In the genomic region with DNA sequence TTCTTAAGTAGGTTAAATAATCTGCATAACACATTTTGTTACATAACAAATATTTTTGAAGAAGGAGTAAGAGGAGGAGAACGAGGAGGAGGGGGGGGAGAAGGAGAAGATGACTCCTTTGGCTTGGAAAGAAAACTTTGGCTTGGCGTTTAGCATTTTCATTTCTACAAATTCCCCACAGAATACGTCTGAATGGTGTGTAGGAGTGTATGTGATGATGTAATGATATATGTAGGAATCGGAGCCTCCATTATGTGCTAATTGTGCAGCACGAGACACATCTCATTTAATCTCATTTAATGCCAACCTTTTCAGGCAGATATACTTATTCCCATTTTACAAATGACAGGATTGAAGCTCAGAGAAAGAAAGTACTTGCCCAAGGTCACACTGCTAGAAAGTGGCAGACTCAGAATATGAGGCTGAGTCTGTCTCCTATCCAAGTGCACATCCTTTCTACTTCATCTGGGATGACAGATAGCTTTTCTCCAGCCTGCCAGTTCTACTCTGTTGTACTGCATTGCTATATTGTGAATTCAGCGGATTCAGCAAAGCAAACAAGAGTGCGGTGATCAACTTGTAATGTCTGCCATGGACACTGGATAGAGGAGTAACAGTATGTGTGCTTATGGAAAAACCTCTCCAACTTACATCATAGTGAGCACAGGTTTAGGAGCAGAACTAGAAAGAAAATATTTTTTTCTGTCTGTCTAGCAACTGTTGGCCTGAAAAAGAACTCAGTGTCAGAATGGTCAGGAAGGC, we compare ENCODE assay signal across 13 cellular contexts. TPM values are rescaled to one million over a fixed set of nuclear protein-coding genes. Genes with fewer than 3 reads are reported as not detected.
DNase-seq lines count a peak whose midpoint lies in the region; ATAC-seq, FAIRE-seq and TF ChIP-seq lines count a peak whose summit lies in the region.
"Had no signal": no experiment of that assay in that cellular context is flagged by ENCODE, and none has a peak within 500 bp of the region (broad histone marks: within the 10 kb centered on the region; RNA-seq: fewer than 3 reads in every experiment).

No MANE protein-coding gene starts in this region.

- POLR2A ChIA-PET in CD8-positive, alpha-beta T cell (lab: Charles Lee): no interaction called here
- POLR2A ChIA-PET in CD8-positive, alpha-beta memory T cell (lab: Charles Lee): no interaction called here

- peaks cover 25% of the 10 kb centered on the region for H3K4me1 Mint-ChIP-seq in CD8-positive, alpha-beta T cell (ENCODE audit: low read depth)
- peaks cover 16 to 19% (median 19%) of the 10 kb centered on the region in 3 donors for H3K4me1 Mint-ChIP-seq in CD8-positive, alpha-beta memory T cell

- H3K9ac ChIP-seq in kidney (ENCODE audit: low read length in 2 of 2): no peak overlapping the region

- FAIRE-seq in kidney (lab: Jason Lieb, UNC): no peak
- FAIRE-seq: TTC549 had no signal

- no peaks in the 10 kb centered on the region for H3K36me3 Mint-ChIP-seq in CD8-positive, alpha-beta T cell
- H3K36me3 Mint-ChIP-seq in CD8-positive, alpha-beta memory T cell: no peaks in the 10 kb centered on the region
- H3K36me3 Mint-ChIP-seq: stimulated activated naive B cell treated with anti-CD40 and anti-IgM and Interleukin-4, amounts not matched to agents 10 μg/mL and 1 μg/mL and 100 μg/mL, for 72 hours had no signal

- no peak for ATAC-seq in CD8-positive, alpha-beta T cell
- ATAC-seq in GM19328 (IDR thresholded peaks at IDR 0.05; ENCODE audit: unreplicated experiment) (no peak), GM18867 (IDR thresholded peaks at IDR 0.05; ENCODE audit: unreplicated experiment) (no peak)
- ATAC-seq: effector memory CD8-positive, alpha-beta T cell; stimulated activated naive B cell treated with anti-CD40 and anti-IgM and Interleukin-4, amounts not matched to agents 10 μg/mL and 1 μg/mL and 100 μg/mL, for 72 hours had no signal

- no peak for TF ChIP-seq CTCF in HL-60 (IDR thresholded peaks at IDR 0.05; ENCODE audit: insufficient read depth, low read length)
- no peak for TF ChIP-seq CTCF in kidney (IDR thresholded peaks at IDR 0.05; ENCODE audit: borderline replicate concordance, extremely low read depth, insufficient read depth)
- no peak for TF ChIP-seq CTCF in spleen (IDR thresholded peaks at IDR 0.05 in 8 of 11, conservative IDR thresholded peaks at IDR 0.05 in 3 of 11)
- TF ChIP-seq CTCF in CD8-positive, alpha-beta T cell (IDR thresholded peaks at IDR 0.05): no peak

- 76 to 89% (median 85%) methylated on average over 7 of the region's 7 CpGs for WGBS in spleen, 5 donors

- H3K36me3 ChIP-seq in kidney (ENCODE audit: control insufficient read depth in 1 of 2, insufficient read depth in 2 of 2, low read length in 2 of 2) (no peaks in the 10 kb centered on the region), spleen (no peaks in the 10 kb centered on the region)
- H3K36me3 ChIP-seq in CD8-positive, alpha-beta T cell (ENCODE audit: insufficient read depth, low read length): no peaks in the 10 kb centered on the region
- H3K36me3 ChIP-seq in CD8-positive, alpha-beta memory T cell (ENCODE audit: insufficient read depth, low read length): no peaks in the 10 kb centered on the region

- no peaks in the 10 kb centered on the region for H3K9me3 Mint-ChIP-seq in CD8-positive, alpha-beta T cell
- H3K9me3 Mint-ChIP-seq in CD8-positive, alpha-beta memory T cell: no peaks in the 10 kb centered on the region
- H3K9me3 Mint-ChIP-seq: activated T-helper 1 cell treated with anti-CD3 and anti-CD28 coated beads, Interleukin-12 subunit alpha, Interleukin-12 subunit beta, Interleukin-2, Interleukin-4 antibody, amounts not matched to agents 30 ng/mL and 10 ng/mL and 1 ng/mL, durations not matched to agents 14 hours and 24 hours and 36 hours; effector memory CD8-positive, alpha-beta T cell; stimulated activated naive B cell treated with anti-CD40 and anti-IgM and Interleukin-4, amounts not matched to agents 10 μg/mL and 1 μg/mL and 100 μg/mL, for 72 hours had no signal

- no peak overlapping the region for H3K27ac Mint-ChIP-seq in CD8-positive, alpha-beta T cell
- H3K27ac Mint-ChIP-seq in CD8-positive, alpha-beta memory T cell: peak overlapping the region in 2 of 8 donors; percentile 32 to 71
- H3K27ac Mint-ChIP-seq: activated T-helper 1 cell treated with anti-CD3 and anti-CD28 coated beads, Interleukin-12 subunit alpha, Interleukin-12 subunit beta, Interleukin-2, Interleukin-4 antibody, amounts not matched to agents 30 ng/mL and 10 ng/mL and 1 ng/mL, durations not matched to agents 14 hours and 24 hours and 36 hours; stimulated activated naive B cell treated with anti-CD40 and anti-IgM and Interleukin-4, amounts not matched to agents 10 μg/mL and 1 μg/mL and 100 μg/mL, for 72 hours had no signal

- H3K4me1 ChIP-seq in kidney (ENCODE audit: control insufficient read depth in 1 of 2, insufficient read depth in 1 of 2, low read depth in 1 of 2, low read length in 2 of 2): peaks cover 22 to 26% of the 10 kb centered on the region in 2 donors
- H3K4me1 ChIP-seq in spleen: peaks cover 13 to 43% (median 32%) of the 10 kb centered on the region in 6 donors
- H3K4me1 ChIP-seq in CD8-positive, alpha-beta T cell (ENCODE audit: insufficient read depth, low read length): peaks cover 17% of the 10 kb centered on the region
- peaks cover 17% of the 10 kb centered on the region for H3K4me1 ChIP-seq in CD8-positive, alpha-beta memory T cell (ENCODE audit: insufficient read depth, low read length)

- peak in 1 of 3 donors; percentile 0 for TF ChIP-seq POLR2A in spleen (IDR thresholded peaks at IDR 0.05)

- intact Hi-C loops in kidney (cut with DNase I): no loop called here
- intact Hi-C loops in spleen (cut with DNase I; ENCODE audit: low total_unique reads): no loop called here
- intact Hi-C loops in CD8-positive, alpha-beta T cell (cut with DNase I, micrococcal nuclease): no loop called here

- CTCF ChIA-PET in CD8-positive, alpha-beta T cell (lab: Charles Lee): interaction anchor here (1.8 kb wide), 1 partner anchor 40 kb away, joined by 5 read pairs; no protein-coding TSS in a partner anchor
- CTCF ChIA-PET in CD8-positive, alpha-beta memory T cell (lab: Charles Lee): interaction anchor here (2.2 to 4.4 kb wide), 2 partner anchors 19 to 40 kb away, joined by 7 to 19 read pairs; no protein-coding TSS in a partner anchor

- no peaks in the 10 kb centered on the region for H3K9me3 ChIP-seq in kidney (ENCODE audit: control insufficient read depth in 1 of 2, low read length in 2 of 2)
- no peaks in the 10 kb centered on the region for H3K9me3 ChIP-seq in spleen
- H3K9me3 ChIP-seq in CD8-positive, alpha-beta T cell (ENCODE audit: low read length): no peaks in the 10 kb centered on the region
- H3K9me3 ChIP-seq in CD8-positive, alpha-beta memory T cell (ENCODE audit: low read length): no peaks in the 10 kb centered on the region

- no peaks in the 10 kb centered on the region for H3K27me3 Mint-ChIP-seq in CD8-positive, alpha-beta T cell (ENCODE audit: low read depth)
- no peaks in the 10 kb centered on the region for H3K27me3 Mint-ChIP-seq in CD8-positive, alpha-beta memory T cell
- H3K27me3 Mint-ChIP-seq: effector memory CD8-positive, alpha-beta T cell had no signal

- H3K27ac ChIP-seq in HL-60 (replicated peaks) (peak overlapping the region; percentile 68), caudate nucleus (ENCODE audit: low read depth, low read length) (peak overlapping the region; percentile 100), kidney (ENCODE audit: low read depth in 2 of 2, low read length in 2 of 2) (peak overlapping the region; percentile 85 to 87), spleen (peak overlapping the region in 7 of 8 donors; percentile 44 to 82 (median 66))
- H3K27ac ChIP-seq in CD8-positive, alpha-beta T cell (ENCODE audit: low read depth, low read length): no peak overlapping the region
- no peak overlapping the region for H3K27ac ChIP-seq in CD8-positive, alpha-beta memory T cell (ENCODE audit: low read depth, low read length)

- no peak overlapping the region for H3K4me3 Mint-ChIP-seq in CD8-positive, alpha-beta T cell
- H3K4me3 Mint-ChIP-seq in CD8-positive, alpha-beta memory T cell: no peak overlapping the region
- H3K4me3 Mint-ChIP-seq: activated T-helper 1 cell treated with anti-CD3 and anti-CD28 coated beads, Interleukin-12 subunit alpha, Interleukin-12 subunit beta, Interleukin-2, Interleukin-4 antibody, amounts not matched to agents 30 ng/mL and 10 ng/mL and 1 ng/mL, durations not matched to agents 14 hours and 24 hours and 36 hours; effector memory CD8-positive, alpha-beta T cell; stimulated activated naive B cell treated with anti-CD40 and anti-IgM and Interleukin-4, amounts not matched to agents 10 μg/mL and 1 μg/mL and 100 μg/mL, for 72 hours had no signal

- DNase-seq in HL-60 (ENCODE audit: low read depth in 1 of 2, low spot score in 1 of 2) (no peak), caudate nucleus (lab: John Stamatoyannopoulos, UW) (peak in 5 of 61 donors; percentile 31 to 75 (median 58)), kidney (no peak), spleen (no peak)
- no peak for DNase-seq in CD8-positive, alpha-beta T cell
- DNase-seq in CD8-positive, alpha-beta memory T cell: no peak
- DNase-seq: effector memory CD8-positive, alpha-beta T cell; Karpas-422; stimulated activated naive B cell treated with anti-CD40 and anti-IgM and Interleukin-4, amounts not matched to agents 10 μg/mL and 1 μg/mL and 100 μg/mL, for 72 hours had no signal

- H3K27me3 ChIP-seq in HL-60 (ENCODE audit: insufficient read depth, poor library complexity, severe bottlenecking) (no peaks in the 10 kb centered on the region), spleen (replicated peaks in 1 of 7) (no peaks in the 10 kb centered on the region)
- H3K27me3 ChIP-seq in CD8-positive, alpha-beta T cell (ENCODE audit: insufficient read depth, low read length): no peaks in the 10 kb centered on the region
- no peaks in the 10 kb centered on the region for H3K27me3 ChIP-seq in CD8-positive, alpha-beta memory T cell (ENCODE audit: insufficient read depth, low read length, poor library complexity, severe bottlenecking)

- no peak overlapping the region for H3K4me3 ChIP-seq in HL-60 (replicated peaks; ENCODE audit: insufficient read depth, low read length)
- no peak overlapping the region for H3K4me3 ChIP-seq in kidney (ENCODE audit: low read length in 2 of 2)
- H3K4me3 ChIP-seq in spleen: no peak overlapping the region
- H3K4me3 ChIP-seq in CD8-positive, alpha-beta T cell (ENCODE audit: low read depth, low read length): no peak overlapping the region
- no peak overlapping the region for H3K4me3 ChIP-seq in CD8-positive, alpha-beta memory T cell (ENCODE audit: low read length)

RNA-seq across cellular contexts. Expression of a gene that starts 10.4 kb away (rescaled TPM):
- total RNA-seq in kidney (46.3 TPM), spleen (not detected)
- polyA plus RNA-seq in kidney (ENCODE audit: insufficient read depth, low read depth, low replicate concordance) (61.5 TPM), spleen (under 1 TPM in 1 of 3 donors, not detected in 2; 0.03 TPM)
- not detected for total RNA-seq in CD8-positive, alpha-beta T cell
- not detected for total RNA-seq in CD8-positive, alpha-beta memory T cell
- polyA plus RNA-seq in CD8-positive, alpha-beta memory T cell: not detected
- total RNA-seq: activated T-helper 1 cell treated with anti-CD3 and anti-CD28 coated beads, Interleukin-12 subunit alpha, Interleukin-12 subunit beta, Interleukin-2, Interleukin-4 antibody, amounts not matched to agents 30 ng/mL and 10 ng/mL and 1 ng/mL, durations not matched to agents 14 hours and 24 hours and 36 hours had no signal

RNA-seq across cellular contexts. Expression of a gene that starts 21.3 kb away (rescaled TPM):
- total RNA-seq in kidney: 1.4 TPM
- 0.75 TPM for polyA plus RNA-seq in kidney (ENCODE audit: insufficient read depth, low read depth, low replicate concordance)
- 10 to 100 TPM in 1 of 7 donors, 1 to 10 TPM in 2, under 1 TPM in 3, not detected in 1; 0.54 to 16.1 (median 0.90) TPM for total RNA-seq in spleen
- 1 to 10 TPM in 1 of 3 donors, under 1 TPM in 2; 0.36 to 1.2 (median 0.52) TPM for polyA plus RNA-seq in spleen
- total RNA-seq in CD8-positive, alpha-beta T cell: not detected
- total RNA-seq in CD8-positive, alpha-beta memory T cell: not detected
- polyA plus RNA-seq in CD8-positive, alpha-beta memory T cell: 0.32 TPM
- total RNA-seq: activated T-helper 1 cell treated with anti-CD3 and anti-CD28 coated beads, Interleukin-12 subunit alpha, Interleukin-12 subunit beta, Interleukin-2, Interleukin-4 antibody, amounts not matched to agents 30 ng/mL and 10 ng/mL and 1 ng/mL, durations not matched to agents 14 hours and 24 hours and 36 hours had no signal

Comparison
In these comparisons a context has a peak if more than half of its experiments do, and no peak if none do; other contexts are left out.
1. H3K27ac ChIP-seq: peak in HL-60 (single experiment), caudate nucleus (single experiment), kidney (2 of 2) and spleen (7 of 8); none in CD8-positive, alpha-beta T cell (single experiment) and CD8-positive, alpha-beta memory T cell (single experiment).
2. RNA of a gene that starts 10.4 kb away (total RNA-seq): 46.3 TPM in kidney (single experiment); not detected in spleen, not detected in CD8-positive, alpha-beta T cell and not detected in CD8-positive, alpha-beta memory T cell; every median in the first group is over 10 times any median in the second.